ENCODE assay signal across 18 cellular contexts in genomic region chr4:2652415-2653155, GRCh38.
DNase-seq lines count a peak whose midpoint lies in the region; ATAC-seq and FAIRE-seq lines count a peak whose summit lies in the region.
"Had no signal": no experiment of that assay in that cellular context is flagged by ENCODE, and none has a peak within 500 bp of the region (broad histone marks: within the 10 kb centered on the region; RNA-seq: fewer than 3 reads in every experiment).

No MANE protein-coding gene starts in this region.

- H3K4me3 ChIP-seq in CD8-positive, alpha-beta memory T cell (ENCODE audit: low read length) = no peak overlapping the region
- H3K4me3 ChIP-seq: upper lobe of left lung had no signal

- peak overlapping the region; percentile 62 for H3K27ac Mint-ChIP-seq in activated CD4-positive, alpha-beta T cell treated with anti-CD3 and anti-CD28 coated beads for 36 hours
- H3K27ac Mint-ChIP-seq in CD8-positive, alpha-beta memory T cell = peak overlapping the region in 6 of 8 donors; percentile 33 to 90 (median 42)
- H3K27ac Mint-ChIP-seq in activated naive CD8-positive, alpha-beta T cell treated with anti-CD3 and anti-CD28 coated beads for 36 hours = peak overlapping the region; percentile 60
- H3K27ac Mint-ChIP-seq in natural killer cell treated with Interleukin-12 subunit alpha and Interleukin-12 subunit beta and Interleukin-15 and Interleukin-18, amount 100 ng/mL, for 72 hours = peak overlapping the region; percentile 10 to 55

- peaks cover 25% of the 10 kb centered on the region for H3K4me1 Mint-ChIP-seq in activated CD4-positive, alpha-beta T cell treated with anti-CD3 and anti-CD28 coated beads for 36 hours
- peaks cover 16 to 24% (median 21%) of the 10 kb centered on the region in 3 donors for H3K4me1 Mint-ChIP-seq in CD8-positive, alpha-beta memory T cell
- H3K4me1 Mint-ChIP-seq in activated naive CD8-positive, alpha-beta T cell treated with anti-CD3 and anti-CD28 coated beads for 36 hours = peaks cover 24% of the 10 kb centered on the region
- peaks cover 17 to 18% of the 10 kb centered on the region in 2 donors for H3K4me1 Mint-ChIP-seq in natural killer cell treated with Interleukin-12 subunit alpha and Interleukin-12 subunit beta and Interleukin-15 and Interleukin-18, amount 100 ng/mL, for 72 hours (ENCODE audit: low read depth in 2 of 2)

- intact Hi-C loops in activated CD4-positive, alpha-beta T cell treated with anti-CD3 and anti-CD28 coated beads for 36 hours (cut with DNase I, micrococcal nuclease) = loop anchor here in 1 of 2 experiments (2.0 kb wide), 1 partner anchor 14 kb away; no protein-coding TSS in a partner anchor

- POLR2A ChIA-PET in activated CD4-positive, alpha-beta T cell treated with anti-CD3 and anti-CD28 coated beads for 36 hours (lab: Charles Lee) = no interaction called here
- POLR2A ChIA-PET in CD8-positive, alpha-beta memory T cell (lab: Charles Lee) = no interaction called here

- no peak overlapping the region for H3K27ac ChIP-seq in CD8-positive, alpha-beta memory T cell (ENCODE audit: low read depth, low read length)
- H3K27ac ChIP-seq: upper lobe of left lung had no signal

- CTCF ChIA-PET in activated CD4-positive, alpha-beta T cell treated with anti-CD3 and anti-CD28 coated beads for 36 hours (lab: Charles Lee) = no interaction called here
- CTCF ChIA-PET in CD8-positive, alpha-beta memory T cell (lab: Charles Lee) = no interaction called here

- no peaks in the 10 kb centered on the region for H3K9me3 Mint-ChIP-seq in activated CD4-positive, alpha-beta T cell treated with anti-CD3 and anti-CD28 coated beads for 36 hours (ENCODE audit: low read depth)
- no peaks in the 10 kb centered on the region for H3K9me3 Mint-ChIP-seq in CD8-positive, alpha-beta memory T cell
- H3K9me3 Mint-ChIP-seq in activated naive CD8-positive, alpha-beta T cell treated with anti-CD3 and anti-CD28 coated beads for 36 hours = no peaks in the 10 kb centered on the region
- H3K9me3 Mint-ChIP-seq in natural killer cell treated with Interleukin-12 subunit alpha and Interleukin-12 subunit beta and Interleukin-15 and Interleukin-18, amount 100 ng/mL, for 72 hours = no peaks in the 10 kb centered on the region
- H3K9me3 Mint-ChIP-seq: activated T-cell treated with anti-CD3 and anti-CD28 coated beads, Interleukin-2, amount 50 U/mL, for 4 hours had no signal

- H3K36me3 ChIP-seq in CD8-positive, alpha-beta memory T cell (ENCODE audit: insufficient read depth, low read length) = peaks cover 20% of the 10 kb centered on the region

- no peak overlapping the region for H3K4me3 Mint-ChIP-seq in activated CD4-positive, alpha-beta T cell treated with anti-CD3 and anti-CD28 coated beads for 36 hours
- H3K4me3 Mint-ChIP-seq in CD8-positive, alpha-beta memory T cell = peak overlapping the region in 1 of 7 donors; percentile 0
- H3K4me3 Mint-ChIP-seq in activated naive CD8-positive, alpha-beta T cell treated with anti-CD3 and anti-CD28 coated beads for 36 hours = no peak overlapping the region
- no peak overlapping the region for H3K4me3 Mint-ChIP-seq in natural killer cell treated with Interleukin-12 subunit alpha and Interleukin-12 subunit beta and Interleukin-15 and Interleukin-18, amount 100 ng/mL, for 72 hours
- H3K4me3 Mint-ChIP-seq: activated T-cell treated with anti-CD3 and anti-CD28 coated beads, Interleukin-2, amount 50 U/mL, for 4 hours had no signal

- FAIRE-seq in HTR-8/SVneo (lab: Jason Lieb, UNC) = no peak
- FAIRE-seq: A204.1, astrocyte had no signal

- peak; percentile 33 for ATAC-seq in activated CD4-positive, alpha-beta T cell treated with anti-CD3 and anti-CD28 coated beads for 36 hours
- ATAC-seq in natural killer cell treated with Interleukin-12 subunit alpha and Interleukin-12 subunit beta and Interleukin-15 and Interleukin-18, amount 100 ng/mL, for 72 hours = no peak
- ATAC-seq in HG03432 (IDR thresholded peaks at IDR 0.05; ENCODE audit: unreplicated experiment) = no peak
- ATAC-seq: activated T-cell treated with anti-CD3 and anti-CD28 coated beads, Interleukin-2, amount 50 U/mL, for 4 hours had no signal

- no peaks in the 10 kb centered on the region for H3K27me3 Mint-ChIP-seq in activated CD4-positive, alpha-beta T cell treated with anti-CD3 and anti-CD28 coated beads for 36 hours
- no peaks in the 10 kb centered on the region for H3K27me3 Mint-ChIP-seq in CD8-positive, alpha-beta memory T cell
- H3K27me3 Mint-ChIP-seq in activated naive CD8-positive, alpha-beta T cell treated with anti-CD3 and anti-CD28 coated beads for 36 hours = no peaks in the 10 kb centered on the region
- H3K27me3 Mint-ChIP-seq in natural killer cell treated with Interleukin-12 subunit alpha and Interleukin-12 subunit beta and Interleukin-15 and Interleukin-18, amount 100 ng/mL, for 72 hours = no peaks in the 10 kb centered on the region

- DNase-seq in activated CD4-positive, alpha-beta T cell treated with anti-CD3 and anti-CD28 coated beads for 36 hours = peak; percentile 20
- DNase-seq in activated CD4-positive, alpha-beta T cell treated with anti-CD3 and anti-CD28 coated beads for 4 hours = no peak
- no peak for DNase-seq in CD8-positive, alpha-beta memory T cell
- no peak for DNase-seq in activated naive CD8-positive, alpha-beta T cell treated with anti-CD3 and anti-CD28 coated beads for 36 hours
- DNase-seq in natural killer cell treated with Interleukin-12 subunit alpha and Interleukin-12 subunit beta and Interleukin-15 and Interleukin-18, amount 100 ng/mL, for 72 hours (ENCODE audit: low spot score) = no peak
- DNase-seq in NCI-H524 treated with DMSO at 0.1 percent for 48 hours (lab: John Stamatoyannopoulos, UW) (no peak), HTR-8/SVneo (ENCODE audit: insufficient read length, low spot score) (no peak)
- DNase-seq: activated T-cell treated with anti-CD3 and anti-CD28 coated beads, Interleukin-2, amount 50 U/mL, for 4 hours; cortex of kidney; erythroblast; GOT3; islet precursor cell; NCI-H2081 treated with DMSO at 0.1 percent for 48 hours; stimulated activated CD4-positive, alpha-beta T cell treated with anti-CD3 and anti-CD28 coated beads, Interleukin-4, amount 100 ng/mL, for 1 hour; upper lobe of left lung had no signal

- no peaks in the 10 kb centered on the region for H3K27me3 ChIP-seq in CD8-positive, alpha-beta memory T cell (ENCODE audit: insufficient read depth, low read length, poor library complexity, severe bottlenecking)
- H3K27me3 ChIP-seq: upper lobe of left lung had no signal

- no peaks in the 10 kb centered on the region for H3K9me3 ChIP-seq in CD8-positive, alpha-beta memory T cell (ENCODE audit: low read length)
- H3K9me3 ChIP-seq: upper lobe of left lung had no signal

- H3K36me3 Mint-ChIP-seq in activated CD4-positive, alpha-beta T cell treated with anti-CD3 and anti-CD28 coated beads for 36 hours (ENCODE audit: low read depth) = peaks cover 27% of the 10 kb centered on the region
- H3K36me3 Mint-ChIP-seq in CD8-positive, alpha-beta memory T cell = peaks cover 0 to 66% (median 13%) of the 10 kb centered on the region in 3 donors
- peaks cover 27% of the 10 kb centered on the region for H3K36me3 Mint-ChIP-seq in activated naive CD8-positive, alpha-beta T cell treated with anti-CD3 and anti-CD28 coated beads for 36 hours
- H3K36me3 Mint-ChIP-seq in natural killer cell treated with Interleukin-12 subunit alpha and Interleukin-12 subunit beta and Interleukin-15 and Interleukin-18, amount 100 ng/mL, for 72 hours = peaks cover 8% of the 10 kb centered on the region

- H3K4me1 ChIP-seq in CD8-positive, alpha-beta memory T cell (ENCODE audit: insufficient read depth, low read length) = peaks cover 6% of the 10 kb centered on the region
- H3K4me1 ChIP-seq: upper lobe of left lung had no signal
